In the genomic region with DNA sequence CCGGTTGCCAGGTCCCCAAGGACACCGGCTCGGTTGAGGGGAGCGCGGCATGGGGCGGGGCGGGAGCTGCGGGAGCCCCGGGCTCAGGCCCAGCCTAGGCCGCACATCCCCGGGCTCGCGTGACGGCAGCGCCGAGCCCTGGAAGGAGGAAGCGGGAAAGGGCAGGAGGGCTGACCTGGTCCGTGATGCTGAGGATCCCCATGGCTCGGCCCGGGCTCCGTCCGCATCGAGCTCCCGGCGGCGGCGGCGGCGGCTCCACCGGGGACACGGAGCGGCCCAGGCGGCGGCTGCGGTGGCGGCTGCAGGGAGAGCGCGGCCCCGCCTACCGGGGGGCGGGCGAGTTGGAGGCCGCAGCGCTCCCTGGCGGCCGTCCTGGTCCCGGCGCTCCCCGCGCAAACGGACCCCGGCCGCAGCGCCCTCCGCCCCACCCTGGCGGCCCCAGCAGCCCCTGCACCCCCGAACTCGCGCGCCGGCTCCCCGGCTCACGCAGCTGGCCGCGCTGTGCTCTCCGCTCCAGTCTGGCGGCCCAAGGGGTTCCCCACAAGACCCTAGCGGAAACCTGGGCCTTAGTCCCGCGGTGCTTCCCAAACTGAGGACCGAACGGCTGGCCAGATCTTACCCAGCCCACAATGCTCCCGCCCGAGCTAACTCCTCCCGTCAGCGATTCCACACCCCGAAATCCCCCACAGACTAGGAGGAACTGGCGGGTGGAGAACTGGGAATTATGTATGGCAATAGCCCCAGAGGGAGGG, we compare ENCODE assay signal across 1 cellular context.
TF ChIP-seq lines count a peak whose summit lies in the region.

A gene (minus strand): TSS at position 317 of the 752 bp plus-strand sequence. CDS start 115 bp downstream, at position 202.

TF ChIP-seq in K562, 482 proteins besides CTCF, POLR2A, EP300 and RAD21 (continued from another document and continues in another):
- TF ChIP-seq, protein P1, sequence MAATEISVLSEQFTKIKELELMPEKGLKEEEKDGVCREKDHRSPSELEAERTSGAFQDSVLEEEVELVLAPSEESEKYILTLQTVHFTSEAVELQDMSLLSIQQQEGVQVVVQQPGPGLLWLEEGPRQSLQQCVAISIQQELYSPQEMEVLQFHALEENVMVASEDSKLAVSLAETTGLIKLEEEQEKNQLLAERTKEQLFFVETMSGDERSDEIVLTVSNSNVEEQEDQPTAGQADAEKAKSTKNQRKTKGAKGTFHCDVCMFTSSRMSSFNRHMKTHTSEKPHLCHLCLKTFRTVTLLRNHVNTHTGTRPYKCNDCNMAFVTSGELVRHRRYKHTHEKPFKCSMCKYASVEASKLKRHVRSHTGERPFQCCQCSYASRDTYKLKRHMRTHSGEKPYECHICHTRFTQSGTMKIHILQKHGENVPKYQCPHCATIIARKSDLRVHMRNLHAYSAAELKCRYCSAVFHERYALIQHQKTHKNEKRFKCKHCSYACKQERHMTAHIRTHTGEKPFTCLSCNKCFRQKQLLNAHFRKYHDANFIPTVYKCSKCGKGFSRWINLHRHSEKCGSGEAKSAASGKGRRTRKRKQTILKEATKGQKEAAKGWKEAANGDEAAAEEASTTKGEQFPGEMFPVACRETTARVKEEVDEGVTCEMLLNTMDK (IDR thresholded peaks at IDR 0.05; ENCODE audit: borderline replicate concordance, insufficient read depth, low read depth, low read length, poor library complexity, severe bottlenecking): peak; percentile 93
- TF ChIP-seq HDAC3 (IDR thresholded peaks at IDR 0.05; ENCODE audit: borderline replicate concordance, partially characterized antibody) (no peak), MYC (IDR thresholded peaks at IDR 0.05; ENCODE audit: low read depth, low read length) (peak; percentile 52), MYC (CRISPR knock-in tag; IDR thresholded peaks at IDR 0.05; ENCODE audit: borderline replicate concordance, low read depth) (no peak), KDM5B (IDR thresholded peaks at IDR 0.05; ENCODE audit: insufficient replicate concordance, low read depth, low read length) (peak; percentile 29), ILF3 (IDR thresholded peaks at IDR 0.05; ENCODE audit: borderline replicate concordance) (peak; percentile 83), RAD51 (IDR thresholded peaks at IDR 0.05; ENCODE audit: borderline replicate concordance, low read depth) (no peak), CBFA2T2 (conservative IDR thresholded peaks at IDR 0.05) (no peak), TOE1 (IDR thresholded peaks at IDR 0.05; ENCODE audit: borderline replicate concordance) (no peak), TOE1 (CRISPR knock-in tag; IDR thresholded peaks at IDR 0.05; ENCODE audit: borderline replicate concordance, low read depth) (no peak), ZNF232 (CRISPR knock-in tag; IDR thresholded peaks at IDR 0.05) (0 out of 2 replicates have a peak, but pooled peaks have one; percentile 10), SMC3 (conservative IDR thresholded peaks at IDR 0.05; ENCODE audit: insufficient read depth, low read depth, low read length) (0 out of 2 replicates have a peak, but pooled peaks have one; percentile 23), POLR2AphosphoS5 (IDR thresholded peaks at IDR 0.05; ENCODE audit: control insufficient read depth, insufficient read depth, low read depth, low read length) (peak; percentile 45; the same call in 1 of the 2 replicates), MTA1 (IDR thresholded peaks at IDR 0.05; ENCODE audit: borderline replicate concordance) (0 out of 2 replicates have a peak, but pooled peaks have one; percentile 18), ZNF263 (CRISPR knock-in tag; IDR thresholded peaks at IDR 0.05; ENCODE audit: borderline replicate concordance) (peak; percentile 19; the same call in 1 of the 2 replicates), ZNF282 (CRISPR knock-in tag; IDR thresholded peaks at IDR 0.05) (0 out of 2 replicates have a peak, but pooled peaks have one; percentile 75), THRAP3 (IDR thresholded peaks at IDR 0.05; ENCODE audit: borderline replicate concordance) (no peak), CCNT2 (IDR thresholded peaks at IDR 0.05; ENCODE audit: borderline replicate concordance, extremely low read depth, insufficient read length, low read depth, low read length) (peak; percentile 62), NFE2L1 (tag; IDR thresholded peaks at IDR 0.05; ENCODE audit: borderline replicate concordance, low read depth) (no peak), FOSL1 (tag; conservative IDR thresholded peaks at IDR 0.05) (peak; percentile 30; the same call in 1 of the 2 replicates), ZNF561 (CRISPR knock-in tag; conservative IDR thresholded peaks at IDR 0.05) (no peak), JUNB (CRISPR knock-in tag; conservative IDR thresholded peaks at IDR 0.05) (no peak), TGIF2 (CRISPR knock-in tag; IDR thresholded peaks at IDR 0.05) (0 out of 2 replicates have a peak, but pooled peaks have one; percentile 56), ZKSCAN8 (CRISPR knock-in tag; IDR thresholded peaks at IDR 0.05) (no peak), RBM25 (IDR thresholded peaks at IDR 0.05; ENCODE audit: low read depth, low read length, severe bottlenecking) (peak; percentile 11)
- TF ChIP-seq, protein P2, sequence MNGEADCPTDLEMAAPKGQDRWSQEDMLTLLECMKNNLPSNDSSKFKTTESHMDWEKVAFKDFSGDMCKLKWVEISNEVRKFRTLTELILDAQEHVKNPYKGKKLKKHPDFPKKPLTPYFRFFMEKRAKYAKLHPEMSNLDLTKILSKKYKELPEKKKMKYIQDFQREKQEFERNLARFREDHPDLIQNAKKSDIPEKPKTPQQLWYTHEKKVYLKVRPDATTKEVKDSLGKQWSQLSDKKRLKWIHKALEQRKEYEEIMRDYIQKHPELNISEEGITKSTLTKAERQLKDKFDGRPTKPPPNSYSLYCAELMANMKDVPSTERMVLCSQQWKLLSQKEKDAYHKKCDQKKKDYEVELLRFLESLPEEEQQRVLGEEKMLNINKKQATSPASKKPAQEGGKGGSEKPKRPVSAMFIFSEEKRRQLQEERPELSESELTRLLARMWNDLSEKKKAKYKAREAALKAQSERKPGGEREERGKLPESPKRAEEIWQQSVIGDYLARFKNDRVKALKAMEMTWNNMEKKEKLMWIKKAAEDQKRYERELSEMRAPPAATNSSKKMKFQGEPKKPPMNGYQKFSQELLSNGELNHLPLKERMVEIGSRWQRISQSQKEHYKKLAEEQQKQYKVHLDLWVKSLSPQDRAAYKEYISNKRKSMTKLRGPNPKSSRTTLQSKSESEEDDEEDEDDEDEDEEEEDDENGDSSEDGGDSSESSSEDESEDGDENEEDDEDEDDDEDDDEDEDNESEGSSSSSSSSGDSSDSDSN (IDR thresholded peaks at IDR 0.05; ENCODE audit: borderline replicate concordance in 1 of 2, low read depth in 2 of 2, low read length in 2 of 2): peak; percentile 97 to 99; a peak in 3 of 4 replicates
- TF ChIP-seq, protein P3, sequence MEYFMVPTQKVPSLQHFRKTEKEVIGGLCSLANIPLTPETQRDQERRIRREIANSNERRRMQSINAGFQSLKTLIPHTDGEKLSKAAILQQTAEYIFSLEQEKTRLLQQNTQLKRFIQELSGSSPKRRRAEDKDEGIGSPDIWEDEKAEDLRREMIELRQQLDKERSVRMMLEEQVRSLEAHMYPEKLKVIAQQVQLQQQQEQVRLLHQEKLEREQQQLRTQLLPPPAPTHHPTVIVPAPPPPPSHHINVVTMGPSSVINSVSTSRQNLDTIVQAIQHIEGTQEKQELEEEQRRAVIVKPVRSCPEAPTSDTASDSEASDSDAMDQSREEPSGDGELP (CRISPR knock-in tag; IDR thresholded peaks at IDR 0.05; ENCODE audit: borderline replicate concordance): peak; percentile 46; the same call in 1 of the 2 replicates
- TF ChIP-seq, protein P4, sequence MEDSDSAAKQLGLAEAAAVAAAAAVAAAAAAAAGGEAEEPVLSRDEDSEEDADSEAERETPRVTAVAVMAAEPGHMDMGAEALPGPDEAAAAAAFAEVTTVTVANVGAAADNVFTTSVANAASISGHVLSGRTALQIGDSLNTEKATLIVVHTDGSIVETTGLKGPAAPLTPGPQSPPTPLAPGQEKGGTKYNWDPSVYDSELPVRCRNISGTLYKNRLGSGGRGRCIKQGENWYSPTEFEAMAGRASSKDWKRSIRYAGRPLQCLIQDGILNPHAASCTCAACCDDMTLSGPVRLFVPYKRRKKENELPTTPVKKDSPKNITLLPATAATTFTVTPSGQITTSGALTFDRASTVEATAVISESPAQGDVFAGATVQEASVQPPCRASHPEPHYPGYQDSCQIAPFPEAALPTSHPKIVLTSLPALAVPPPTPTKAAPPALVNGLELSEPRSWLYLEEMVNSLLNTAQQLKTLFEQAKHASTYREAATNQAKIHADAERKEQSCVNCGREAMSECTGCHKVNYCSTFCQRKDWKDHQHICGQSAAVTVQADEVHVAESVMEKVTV (CRISPR knock-in tag; IDR thresholded peaks at IDR 0.05): no peak
- TF ChIP-seq, protein P5, sequence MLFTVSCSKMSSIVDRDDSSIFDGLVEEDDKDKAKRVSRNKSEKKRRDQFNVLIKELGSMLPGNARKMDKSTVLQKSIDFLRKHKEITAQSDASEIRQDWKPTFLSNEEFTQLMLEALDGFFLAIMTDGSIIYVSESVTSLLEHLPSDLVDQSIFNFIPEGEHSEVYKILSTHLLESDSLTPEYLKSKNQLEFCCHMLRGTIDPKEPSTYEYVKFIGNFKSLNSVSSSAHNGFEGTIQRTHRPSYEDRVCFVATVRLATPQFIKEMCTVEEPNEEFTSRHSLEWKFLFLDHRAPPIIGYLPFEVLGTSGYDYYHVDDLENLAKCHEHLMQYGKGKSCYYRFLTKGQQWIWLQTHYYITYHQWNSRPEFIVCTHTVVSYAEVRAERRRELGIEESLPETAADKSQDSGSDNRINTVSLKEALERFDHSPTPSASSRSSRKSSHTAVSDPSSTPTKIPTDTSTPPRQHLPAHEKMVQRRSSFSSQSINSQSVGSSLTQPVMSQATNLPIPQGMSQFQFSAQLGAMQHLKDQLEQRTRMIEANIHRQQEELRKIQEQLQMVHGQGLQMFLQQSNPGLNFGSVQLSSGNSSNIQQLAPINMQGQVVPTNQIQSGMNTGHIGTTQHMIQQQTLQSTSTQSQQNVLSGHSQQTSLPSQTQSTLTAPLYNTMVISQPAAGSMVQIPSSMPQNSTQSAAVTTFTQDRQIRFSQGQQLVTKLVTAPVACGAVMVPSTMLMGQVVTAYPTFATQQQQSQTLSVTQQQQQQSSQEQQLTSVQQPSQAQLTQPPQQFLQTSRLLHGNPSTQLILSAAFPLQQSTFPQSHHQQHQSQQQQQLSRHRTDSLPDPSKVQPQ (CRISPR knock-in tag; IDR thresholded peaks at IDR 0.05; ENCODE audit: borderline replicate concordance): no peak
- TF ChIP-seq, protein P6, sequence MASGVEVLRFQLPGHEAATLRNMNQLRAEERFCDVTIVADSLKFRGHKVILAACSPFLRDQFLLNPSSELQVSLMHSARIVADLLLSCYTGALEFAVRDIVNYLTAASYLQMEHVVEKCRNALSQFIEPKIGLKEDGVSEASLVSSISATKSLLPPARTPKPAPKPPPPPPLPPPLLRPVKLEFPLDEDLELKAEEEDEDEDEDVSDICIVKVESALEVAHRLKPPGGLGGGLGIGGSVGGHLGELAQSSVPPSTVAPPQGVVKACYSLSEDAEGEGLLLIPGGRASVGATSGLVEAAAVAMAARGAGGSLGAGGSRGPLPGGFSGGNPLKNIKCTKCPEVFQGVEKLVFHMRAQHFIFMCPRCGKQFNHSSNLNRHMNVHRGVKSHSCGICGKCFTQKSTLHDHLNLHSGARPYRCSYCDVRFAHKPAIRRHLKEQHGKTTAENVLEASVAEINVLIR (CRISPR knock-in tag; IDR thresholded peaks at IDR 0.05): no peak
- TF ChIP-seq, protein P7, sequence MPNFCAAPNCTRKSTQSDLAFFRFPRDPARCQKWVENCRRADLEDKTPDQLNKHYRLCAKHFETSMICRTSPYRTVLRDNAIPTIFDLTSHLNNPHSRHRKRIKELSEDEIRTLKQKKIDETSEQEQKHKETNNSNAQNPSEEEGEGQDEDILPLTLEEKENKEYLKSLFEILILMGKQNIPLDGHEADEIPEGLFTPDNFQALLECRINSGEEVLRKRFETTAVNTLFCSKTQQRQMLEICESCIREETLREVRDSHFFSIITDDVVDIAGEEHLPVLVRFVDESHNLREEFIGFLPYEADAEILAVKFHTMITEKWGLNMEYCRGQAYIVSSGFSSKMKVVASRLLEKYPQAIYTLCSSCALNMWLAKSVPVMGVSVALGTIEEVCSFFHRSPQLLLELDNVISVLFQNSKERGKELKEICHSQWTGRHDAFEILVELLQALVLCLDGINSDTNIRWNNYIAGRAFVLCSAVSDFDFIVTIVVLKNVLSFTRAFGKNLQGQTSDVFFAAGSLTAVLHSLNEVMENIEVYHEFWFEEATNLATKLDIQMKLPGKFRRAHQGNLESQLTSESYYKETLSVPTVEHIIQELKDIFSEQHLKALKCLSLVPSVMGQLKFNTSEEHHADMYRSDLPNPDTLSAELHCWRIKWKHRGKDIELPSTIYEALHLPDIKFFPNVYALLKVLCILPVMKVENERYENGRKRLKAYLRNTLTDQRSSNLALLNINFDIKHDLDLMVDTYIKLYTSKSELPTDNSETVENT (CRISPR knock-in tag; IDR thresholded peaks at IDR 0.05): peak; percentile 61
- TF ChIP-seq, protein P8, sequence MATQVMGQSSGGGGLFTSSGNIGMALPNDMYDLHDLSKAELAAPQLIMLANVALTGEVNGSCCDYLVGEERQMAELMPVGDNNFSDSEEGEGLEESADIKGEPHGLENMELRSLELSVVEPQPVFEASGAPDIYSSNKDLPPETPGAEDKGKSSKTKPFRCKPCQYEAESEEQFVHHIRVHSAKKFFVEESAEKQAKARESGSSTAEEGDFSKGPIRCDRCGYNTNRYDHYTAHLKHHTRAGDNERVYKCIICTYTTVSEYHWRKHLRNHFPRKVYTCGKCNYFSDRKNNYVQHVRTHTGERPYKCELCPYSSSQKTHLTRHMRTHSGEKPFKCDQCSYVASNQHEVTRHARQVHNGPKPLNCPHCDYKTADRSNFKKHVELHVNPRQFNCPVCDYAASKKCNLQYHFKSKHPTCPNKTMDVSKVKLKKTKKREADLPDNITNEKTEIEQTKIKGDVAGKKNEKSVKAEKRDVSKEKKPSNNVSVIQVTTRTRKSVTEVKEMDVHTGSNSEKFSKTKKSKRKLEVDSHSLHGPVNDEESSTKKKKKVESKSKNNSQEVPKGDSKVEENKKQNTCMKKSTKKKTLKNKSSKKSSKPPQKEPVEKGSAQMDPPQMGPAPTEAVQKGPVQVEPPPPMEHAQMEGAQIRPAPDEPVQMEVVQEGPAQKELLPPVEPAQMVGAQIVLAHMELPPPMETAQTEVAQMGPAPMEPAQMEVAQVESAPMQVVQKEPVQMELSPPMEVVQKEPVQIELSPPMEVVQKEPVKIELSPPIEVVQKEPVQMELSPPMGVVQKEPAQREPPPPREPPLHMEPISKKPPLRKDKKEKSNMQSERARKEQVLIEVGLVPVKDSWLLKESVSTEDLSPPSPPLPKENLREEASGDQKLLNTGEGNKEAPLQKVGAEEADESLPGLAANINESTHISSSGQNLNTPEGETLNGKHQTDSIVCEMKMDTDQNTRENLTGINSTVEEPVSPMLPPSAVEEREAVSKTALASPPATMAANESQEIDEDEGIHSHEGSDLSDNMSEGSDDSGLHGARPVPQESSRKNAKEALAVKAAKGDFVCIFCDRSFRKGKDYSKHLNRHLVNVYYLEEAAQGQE (CRISPR knock-in tag; IDR thresholded peaks at IDR 0.05; ENCODE audit: low read depth): peak; percentile 86; the same call in 1 of the 2 replicates
